ENCODE assay signal across 1 cellular context in genomic region chr7:131011437-131011752, GRCh38.
TF ChIP-seq lines count a peak whose summit lies in the region.

No MANE protein-coding gene starts in this region.

TF ChIP-seq in SK-N-SH treated with all-trans-retinoic acid at 6 μM for 48 hours, 23 proteins besides CTCF, POLR2A, EP300 and RAD21 (continued from another document):
- TF ChIP-seq CREB5 (CRISPR knock-in tag; IDR thresholded peaks at IDR 0.05; ENCODE audit: low read depth): no peak
- TF ChIP-seq ZNF70 (CRISPR knock-in tag; IDR thresholded peaks at IDR 0.05): no peak
- no peak for TF ChIP-seq TCF4 (CRISPR knock-in tag; IDR thresholded peaks at IDR 0.05; ENCODE audit: borderline replicate concordance)
- TF ChIP-seq POU6F1 (CRISPR knock-in tag; IDR thresholded peaks at IDR 0.05; ENCODE audit: borderline replicate concordance, low read depth): no peak
